In genomic region chr6:94454231-94454630, GRCh38 we compare ENCODE assay signal across 7 cellular contexts.
"Had no signal": no experiment of that assay in that cellular context is flagged by ENCODE, and none has a peak within 500 bp of the region (broad histone marks: within the 10 kb centered on the region; RNA-seq: fewer than 3 reads in every experiment).

No MANE protein-coding gene starts in this region.

- ATAC-seq: HCT116, K562 had no signal

- H3K9me3 ChIP-seq: HAP-1 had no signal

- H3K27ac Mint-ChIP-seq: HFFc6 had no signal

- H3K4me3 ChIP-seq: HAP-1, K562 had no signal

- H3K36me3 ChIP-seq: HAP-1 had no signal

- DNase-seq: GOT3, H7, HFFc6, IMR-90 had no signal

- H3K4me3 Mint-ChIP-seq: HFFc6 had no signal

- H3K4me1 ChIP-seq: HAP-1 had no signal
